18 cellular contexts compared by ENCODE assay signal in the genomic region with DNA sequence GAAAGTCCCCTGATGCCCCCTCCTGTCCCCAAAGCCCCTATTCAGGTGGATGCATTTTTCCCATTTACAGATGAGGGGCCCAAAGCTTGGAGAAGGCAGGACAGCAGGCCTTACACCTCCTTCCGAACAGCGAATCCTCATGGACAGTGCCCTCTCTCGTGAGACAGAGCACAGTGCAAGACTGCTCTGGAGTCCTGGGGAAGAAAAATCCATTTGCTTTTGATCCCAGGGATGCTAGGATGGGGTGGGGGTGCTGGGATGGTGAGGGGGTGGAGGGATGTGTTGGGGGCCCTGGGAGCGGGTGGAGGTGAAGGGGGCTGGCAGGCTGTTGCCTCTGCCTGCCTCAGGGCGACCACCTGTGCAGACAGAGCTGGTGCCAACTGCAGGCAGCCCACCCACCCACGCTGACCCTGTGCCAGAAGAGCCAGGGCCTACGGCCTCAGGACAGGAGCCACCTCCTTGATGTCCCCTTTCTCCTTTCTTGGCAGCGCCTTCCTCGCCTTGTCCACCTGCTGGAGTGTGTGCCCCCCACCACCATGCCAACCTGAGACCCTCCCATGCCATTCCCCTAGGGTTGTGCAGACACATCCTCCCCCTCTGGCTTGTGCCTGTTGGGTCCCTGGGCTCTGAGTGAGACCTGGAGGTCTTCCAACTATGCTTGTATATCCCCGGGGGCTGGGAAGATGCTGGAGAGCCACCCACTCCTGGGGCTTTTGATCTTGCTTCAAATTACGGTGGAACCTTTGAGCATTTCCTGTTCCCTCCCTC.
DNase-seq lines count a peak whose midpoint lies in the region; ATAC-seq and TF ChIP-seq lines count a peak whose summit lies in the region.
"Had no signal": no experiment of that assay in that cellular context is flagged by ENCODE, and none has a peak within 500 bp of the region (broad histone marks: within the 10 kb centered on the region; RNA-seq: fewer than 3 reads in every experiment).

No MANE protein-coding gene starts in this region.

- H3K4me3 Mint-ChIP-seq in endodermal cell = no peak overlapping the region
- no peak overlapping the region for H3K4me3 Mint-ChIP-seq in neural progenitor cell
- H3K4me3 Mint-ChIP-seq in CD4-positive, alpha-beta T cell = no peak overlapping the region

- peak overlapping the region; percentile 77 for H2AFZ ChIP-seq in neural progenitor cell (replicated peaks)
- H2AFZ ChIP-seq: parathyroid adenoma had no signal

- CTCF ChIA-PET in CD4-positive, alpha-beta T cell (lab: Charles Lee) = no interaction called here

- H3K4me2 ChIP-seq in neural progenitor cell = no peak overlapping the region
- H3K4me2 ChIP-seq: smooth muscle cell had no signal

- TF ChIP-seq CTCF in LNCaP clone FGC (IDR thresholded peaks at IDR 0.05; ENCODE audit: control insufficient read depth, extremely low read depth, insufficient read depth) (0 out of 2 replicates have a peak, but pooled peaks have one; percentile 3), endodermal cell (conservative IDR thresholded peaks at IDR 0.05) (peak; percentile 51), neural progenitor cell (IDR thresholded peaks at IDR 0.05) (peak; percentile 42)
- no peak for TF ChIP-seq CTCF in CD4-positive, alpha-beta T cell (IDR thresholded peaks at IDR 0.05)

- peaks cover 13% of the 10 kb centered on the region for H3K27me3 Mint-ChIP-seq in endodermal cell (ENCODE audit: insufficient read depth)
- H3K27me3 Mint-ChIP-seq in neural progenitor cell (ENCODE audit: insufficient read depth, low read depth) = peaks cover 22% of the 10 kb centered on the region
- no peaks in the 10 kb centered on the region for H3K27me3 Mint-ChIP-seq in CD4-positive, alpha-beta T cell

- 74 to 84% methylated on average over 4 to 11 of the region's 11 CpGs for WGBS in endodermal cell (ENCODE audit: insufficient coverage in 1 of 2, insufficient read length in 1 of 2), 2 experiments

- no peaks in the 10 kb centered on the region for H3K9me3 Mint-ChIP-seq in endodermal cell
- no peaks in the 10 kb centered on the region for H3K9me3 Mint-ChIP-seq in neural progenitor cell
- H3K9me3 Mint-ChIP-seq in CD4-positive, alpha-beta T cell = no peaks in the 10 kb centered on the region
- H3K9me3 Mint-ChIP-seq: CD4-positive, CD25-positive, alpha-beta regulatory T cell had no signal

- H3K36me3 ChIP-seq in endodermal cell (ENCODE audit: control insufficient read depth, insufficient read depth, low read length) (no peaks in the 10 kb centered on the region), neural progenitor cell (no peaks in the 10 kb centered on the region)

- H3K27ac ChIP-seq in endodermal cell (ENCODE audit: low read depth, low read length) = no peak overlapping the region
- no peak overlapping the region for H3K27ac ChIP-seq in neural progenitor cell
- H3K27ac ChIP-seq in CD4-positive, alpha-beta T cell (ENCODE audit: low read depth, low read length) = no peak overlapping the region
- H3K27ac ChIP-seq: epithelial cell of prostate, parathyroid adenoma had no signal

- DNase-seq in NCI-H345 (lab: John Stamatoyannopoulos, UW) (peak; percentile 60), NCI-H345 treated with DMSO at 0.1 percent for 48 hours (lab: John Stamatoyannopoulos, UW; ENCODE audit: unreplicated experiment) (no peak), LNCaP clone FGC (ENCODE audit: low read depth) (no peak), endodermal cell (no peak), neural progenitor cell (ENCODE audit: low spot score) (peak; percentile 44)
- no peak for DNase-seq in activated T-cell treated with anti-CD3 and anti-CD28 coated beads, Interleukin-2, amount 50 U/mL, for 48 hours
- no peak for DNase-seq in CD4-positive, alpha-beta T cell
- DNase-seq: ACHN; activated gamma-delta T cell treated with Interleukin-2 at 50 U/mL for 16 hours; aorta; CD4-positive, CD25-positive, alpha-beta regulatory T cell; cortex of kidney; NCI-H526 treated with DMSO at 0.1 percent for 48 hours had no signal

- peaks cover 24% of the 10 kb centered on the region for H3F3A ChIP-seq in neural progenitor cell (ENCODE audit: low read depth)

- H3K9me3 ChIP-seq in endodermal cell (ENCODE audit: control insufficient read depth, low read length) (no peaks in the 10 kb centered on the region), neural progenitor cell (ENCODE audit: low read depth) (no peaks in the 10 kb centered on the region)
- no peaks in the 10 kb centered on the region for H3K9me3 ChIP-seq in CD4-positive, alpha-beta T cell (ENCODE audit: control insufficient read depth, low read length)

- H3K4me3 ChIP-seq in LNCaP clone FGC (ENCODE audit: low read depth, low read length) (no peak overlapping the region), endodermal cell (ENCODE audit: low read length) (no peak overlapping the region), neural progenitor cell (no peak overlapping the region)
- H3K4me3 ChIP-seq: GM12878, smooth muscle cell had no signal

- H3K27ac Mint-ChIP-seq in endodermal cell (no peak overlapping the region), neural progenitor cell (peak overlapping the region; percentile 63)
- H3K27ac Mint-ChIP-seq in CD4-positive, alpha-beta T cell = no peak overlapping the region

- no peak for ATAC-seq in HG02840 (IDR thresholded peaks at IDR 0.05; ENCODE audit: low FRiP score, unreplicated experiment)
- no peak for ATAC-seq in CD4-positive, alpha-beta T cell (ENCODE audit: poor library complexity)
- ATAC-seq: GM12878 had no signal

- H3K27me3 ChIP-seq in endodermal cell (ENCODE audit: control insufficient read depth, insufficient read depth, low read length, poor library complexity, severe bottlenecking) (peaks cover 4% of the 10 kb centered on the region), neural progenitor cell (no peaks in the 10 kb centered on the region)
- no peaks in the 10 kb centered on the region for H3K27me3 ChIP-seq in CD4-positive, alpha-beta T cell (ENCODE audit: control insufficient read depth, insufficient read depth, low read length)

- intact Hi-C loops in CD4-positive, alpha-beta T cell (cut with DNase I, micrococcal nuclease) = loop anchor here in 1 of 2 experiments (5.0 kb wide), 1 partner anchor 75 kb away; a partner anchor contains a TSS

- no peaks in the 10 kb centered on the region for H4K20me1 ChIP-seq in neural progenitor cell (ENCODE audit: low read depth)

- POLR2A ChIA-PET in CD4-positive, alpha-beta T cell (lab: Charles Lee) = no interaction called here

- H3K4me1 ChIP-seq in endodermal cell (ENCODE audit: control insufficient read depth, insufficient read depth, low read length) = no peaks in the 10 kb centered on the region
- peaks cover 28% of the 10 kb centered on the region for H3K4me1 ChIP-seq in neural progenitor cell

- H3K4me1 Mint-ChIP-seq in endodermal cell (peaks cover 17% of the 10 kb centered on the region), neural progenitor cell (peaks cover 57% of the 10 kb centered on the region)
- H3K4me1 Mint-ChIP-seq in CD4-positive, alpha-beta T cell (ENCODE audit: low read depth) = peaks cover 47% of the 10 kb centered on the region

- no peaks in the 10 kb centered on the region for H3K79me2 ChIP-seq in neural progenitor cell (ENCODE audit: low read depth)
- H3K79me2 ChIP-seq: parathyroid adenoma had no signal

- no peak overlapping the region for H3K9ac ChIP-seq in endodermal cell (ENCODE audit: extremely low read depth, low read length, poor library complexity, severe bottlenecking)
- H3K9ac ChIP-seq in neural progenitor cell = no peak overlapping the region
- H3K9ac ChIP-seq: parathyroid adenoma had no signal

- H3K36me3 Mint-ChIP-seq in endodermal cell (ENCODE audit: low read depth) (no peaks in the 10 kb centered on the region), neural progenitor cell (no peaks in the 10 kb centered on the region)
- H3K36me3 Mint-ChIP-seq in CD4-positive, alpha-beta T cell (ENCODE audit: low read depth) = no peaks in the 10 kb centered on the region
- H3K36me3 Mint-ChIP-seq: CD4-positive, CD25-positive, alpha-beta regulatory T cell had no signal

Comparison
In these comparisons a context has a peak if more than half of its experiments do, and no peak if none do; other contexts are left out.
1. DNase-seq: peak in NCI-H345 (single experiment) and neural progenitor cell (single experiment); none in NCI-H345 treated with DMSO at 0.1 percent for 48 hours (single experiment), LNCaP clone FGC (single experiment), endodermal cell (single experiment), activated T-cell treated with anti-CD3 and anti-CD28 coated beads, Interleukin-2, amount 50 U/mL, for 48 hours (0 of 2) and CD4-positive, alpha-beta T cell (0 of 10).